Comparison of ENCODE assay signal across 8 cellular contexts in the genomic region with DNA sequence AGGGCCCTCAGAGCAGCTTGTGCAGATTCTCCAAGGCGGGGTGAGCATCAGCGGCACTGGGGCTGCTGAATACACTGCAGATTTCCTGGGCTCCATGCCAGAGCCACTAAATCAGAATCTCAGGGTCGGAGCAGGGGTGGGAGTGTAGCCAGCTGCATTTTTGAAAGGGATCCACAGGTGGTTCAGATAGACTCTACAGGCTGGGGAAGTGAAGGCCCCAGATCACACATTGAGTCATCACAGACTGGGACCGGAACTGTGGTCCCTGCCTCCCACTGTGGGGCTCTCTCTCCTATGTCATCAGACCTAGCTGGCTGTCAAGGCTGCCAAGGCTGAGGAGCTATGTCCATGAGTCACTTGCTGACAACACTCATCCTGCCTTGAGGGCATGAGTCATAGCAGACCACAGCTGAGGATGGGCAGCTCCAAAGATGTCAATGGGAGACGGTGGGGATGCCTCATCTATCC.
DNase-seq lines count a peak whose midpoint lies in the region; ATAC-seq lines count a peak whose summit lies in the region.

No MANE protein-coding gene starts in this region.

- intact Hi-C loops in left ventricle myocardium superior (cut with micrococcal nuclease) = no loop called here

- DNase-seq in NK-92 treated with Interleukin-12 subunit alpha and Interleukin-12 subunit beta, amount 100 ng/mL, for 24 hours (lab: John Stamatoyannopoulos, UW) = peak; percentile 69
- DNase-seq in NK-92 (lab: John Stamatoyannopoulos, UW; ENCODE audit: unreplicated experiment) (no peak), NCI-H1092 (lab: John Stamatoyannopoulos, UW) (peak; percentile 66), activated T-cell treated with anti-CD3 and anti-CD28 coated beads for 4 hours (peak; percentile 4), left ventricle myocardium superior (no peak), OCI-M2 (lab: John Stamatoyannopoulos, UW; ENCODE audit: unreplicated experiment) (no peak)
- peak; percentile 11 for DNase-seq in stimulated activated CD8-positive, alpha-beta memory T cell treated with anti-CD3 and anti-CD28 coated beads, Interleukin-12 subunit alpha, Interleukin-12 subunit beta, amount 100 ng/mL, for 1 hour (ENCODE audit: low read depth)

- ATAC-seq in HG02588 (IDR thresholded peaks at IDR 0.05; ENCODE audit: unreplicated experiment) (peak; percentile 98), left ventricle myocardium superior (peak; percentile 56)

Comparison
In these comparisons a context has a peak if more than half of its experiments do, and no peak if none do; other contexts are left out.
1. DNase-seq: peak in NK-92 treated with Interleukin-12 subunit alpha and Interleukin-12 subunit beta, amount 100 ng/mL, for 24 hours (single experiment), NCI-H1092 (single experiment), activated T-cell treated with anti-CD3 and anti-CD28 coated beads for 4 hours (single experiment) and stimulated activated CD8-positive, alpha-beta memory T cell treated with anti-CD3 and anti-CD28 coated beads, Interleukin-12 subunit alpha, Interleukin-12 subunit beta, amount 100 ng/mL, for 1 hour (single experiment); none in NK-92 (single experiment), left ventricle myocardium superior (single experiment) and OCI-M2 (single experiment).